ENCODE assay signal across 8 cellular contexts in genomic region chr9:135908334-135909204, GRCh38.
DNase-seq lines count a peak whose midpoint lies in the region; ATAC-seq, FAIRE-seq and TF ChIP-seq lines count a peak whose summit lies in the region.

No MANE protein-coding gene starts in this region.

- H3K27ac ChIP-seq in epithelial cell of prostate = peak overlapping the region; percentile 62
- H3K27ac ChIP-seq in neutrophil = peak overlapping the region; percentile 81

- H3K4me3 ChIP-seq in neutrophil (ENCODE audit: low read depth in 1 of 2, low read length in 1 of 2) = peak overlapping the region; percentile 78 to 99

- no peak for TF ChIP-seq CTCF in neutrophil (IDR thresholded peaks at IDR 0.05)

- DNase-seq in NCI-H82 (lab: John Stamatoyannopoulos, UW) (peak; percentile 44), NCI-H82 treated with DMSO at 0.1 percent for 48 hours (lab: John Stamatoyannopoulos, UW; ENCODE audit: unreplicated experiment) (no peak), RCC 7860 (ENCODE audit: low spot score) (peak; percentile 84), epithelial cell of prostate (ENCODE audit: low read depth, low spot score) (no peak), NCI-H187 (lab: John Stamatoyannopoulos, UW) (no peak), DMS153 treated with DMSO at 0.1 percent for 48 hours (lab: John Stamatoyannopoulos, UW; ENCODE audit: unreplicated experiment) (no peak)

- H3K36me3 ChIP-seq in neutrophil = peaks cover 13% of the 10 kb centered on the region

- no peaks in the 10 kb centered on the region for H3K9me3 ChIP-seq in neutrophil

- peaks cover 9% of the 10 kb centered on the region for H3K27me3 ChIP-seq in neutrophil

- peaks cover 23 to 24% of the 10 kb centered on the region in 2 experiments for H3K4me1 ChIP-seq in neutrophil (ENCODE audit: control insufficient read depth in 1 of 2, insufficient read depth in 1 of 2, low read depth in 1 of 2, low read length in 1 of 2)

- FAIRE-seq in RCC 7860 (lab: Jason Lieb, UNC) = peak; percentile 57

- ATAC-seq in HG03175 (IDR thresholded peaks at IDR 0.05; ENCODE audit: unreplicated experiment) = no peak

Comparison
In these comparisons a context has a peak if more than half of its experiments do, and no peak if none do; other contexts are left out.
1. DNase-seq: peak in NCI-H82 (single experiment) and RCC 7860 (single experiment); none in NCI-H82 treated with DMSO at 0.1 percent for 48 hours (single experiment), epithelial cell of prostate (single experiment), NCI-H187 (0 of 2) and DMS153 treated with DMSO at 0.1 percent for 48 hours (single experiment).